In the genomic region with DNA sequence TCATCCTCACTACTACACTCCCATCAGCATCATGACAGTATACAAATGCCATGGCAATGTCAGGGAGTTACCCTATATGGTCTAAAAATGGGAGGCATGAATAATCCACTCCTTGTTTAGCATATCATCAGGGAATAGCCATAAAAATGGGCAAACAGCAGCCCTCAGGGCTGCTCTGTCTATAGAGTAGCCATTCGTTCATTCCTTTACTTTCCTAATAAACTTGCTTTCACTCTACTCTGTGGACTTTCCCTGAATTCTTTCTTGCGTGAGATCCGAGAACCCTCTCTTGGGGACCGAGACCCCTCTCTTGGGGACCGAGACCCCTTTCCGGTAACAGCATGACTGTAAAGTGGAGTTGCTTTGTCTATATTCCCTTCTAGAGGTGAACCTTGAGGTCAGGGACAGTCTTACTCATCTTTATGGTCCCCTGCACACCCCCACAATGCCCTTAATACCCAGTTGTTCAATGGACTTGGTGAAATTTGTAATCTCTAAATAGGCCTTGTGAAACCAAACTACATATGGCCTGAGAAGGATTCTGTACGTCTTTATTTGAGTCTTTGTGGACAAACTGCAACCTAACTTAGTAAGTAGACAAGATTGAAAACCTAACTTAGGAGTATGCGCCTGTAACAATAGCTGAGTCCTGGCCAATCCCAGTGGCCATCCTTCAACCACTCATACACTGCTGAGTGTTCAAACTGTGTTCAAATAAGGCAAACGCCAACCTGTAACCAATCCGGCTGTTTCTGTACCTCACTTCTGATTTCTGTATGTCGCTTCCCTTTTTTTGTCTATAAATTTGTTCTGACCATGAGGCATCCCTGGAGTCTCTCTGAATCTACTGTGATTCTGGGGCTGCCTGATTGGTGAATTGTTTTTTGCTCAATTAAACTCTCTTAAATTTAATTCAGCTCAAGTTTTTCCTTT, we compare ENCODE assay signal across 18 cellular contexts. TPM values are rescaled to one million over a fixed set of nuclear protein-coding genes. Genes with fewer than 3 reads are reported as not detected.
DNase-seq lines count a peak whose midpoint lies in the region; ATAC-seq, FAIRE-seq and TF ChIP-seq lines count a peak whose summit lies in the region.
"Had no signal": no experiment of that assay in that cellular context is flagged by ENCODE, and none has a peak within 500 bp of the region (broad histone marks: within the 10 kb centered on the region; RNA-seq: fewer than 3 reads in every experiment).

No MANE protein-coding gene starts in this region.

- H3K4me1 ChIP-seq in GM12878 (ENCODE audit: control insufficient read depth, insufficient read depth, low read length) (peaks cover 52% of the 10 kb centered on the region), left lung (no peaks in the 10 kb centered on the region), right atrium auricular region (no peaks in the 10 kb centered on the region)

- in situ Hi-C loops in GM12878 (cut with MboI) = no loop called here

- POLR2A ChIA-PET in GM12878 (lab: Charles Lee) = no interaction called here

- 1% methylated on average over 11 of the region's 11 CpGs for WGBS in GM12878 (ENCODE audit: insufficient coverage, insufficient replicate concordance, low lambda C conversion rate, missing lambda C conversion rate)

- no peak for FAIRE-seq in GM12878 (lab: Jason Lieb, UNC)

- H3K36me3 ChIP-seq in GM06990 (ENCODE audit: control insufficient read depth, insufficient read depth, low read length) = no peaks in the 10 kb centered on the region
- no peaks in the 10 kb centered on the region for H3K36me3 ChIP-seq in GM12878 (ENCODE audit: control insufficient read depth in 2 of 2, insufficient read depth in 2 of 2, low read length in 1 of 2)
- H3K36me3 ChIP-seq in left lung = no peaks in the 10 kb centered on the region
- H3K36me3 ChIP-seq in right atrium auricular region = no peaks in the 10 kb centered on the region
- H3K36me3 ChIP-seq: cardiac muscle cell, neutrophil had no signal

- peak; percentile 10; the same call in 1 of the 2 replicates for TF ChIP-seq RAD21 in GM12878 (IDR thresholded peaks at IDR 0.05; ENCODE audit: insufficient read depth, low read depth, low read length)

- no peaks in the 10 kb centered on the region for H4K20me1 ChIP-seq in GM12878 (ENCODE audit: control insufficient read depth, insufficient read depth)

- peak overlapping the region; percentile 54 for H2AFZ ChIP-seq in GM12878 (ENCODE audit: control insufficient read depth, low read depth, low read length)

- peak overlapping the region; percentile 55; the same call in 1 of the 2 replicates for H3K9ac ChIP-seq in GM12878 (ENCODE audit: control insufficient read depth, insufficient read depth, low read length)

- CTCF ChIA-PET in GM12878 (lab: Yijun Ruan, JAX) = interaction anchor here (1.0 to 1.1 kb wide), 2 partner anchors 22 to 50 kb away, joined by 3 read pairs; no protein-coding TSS in a partner anchor

- peak; percentile 81 for DNase-seq in GM06990 (ENCODE audit: extremely low read depth, insufficient read length)
- no peak for DNase-seq in GM12878 (ENCODE audit: low read depth, low spot score)
- DNase-seq in NCI-H2196 treated with DMSO at 0.1 percent for 48 hours (lab: John Stamatoyannopoulos, UW; ENCODE audit: unreplicated experiment) = no peak
- no peak for DNase-seq in left lung
- no peak for DNase-seq in right atrium auricular region (ENCODE audit: low spot score)
- DNase-seq: activated CD4-positive, alpha-beta T cell treated with anti-CD3 and anti-CD28 coated beads for 4 hours; activated naive CD8-positive, alpha-beta T cell treated with anti-CD3 and anti-CD28 coated beads for 36 hours; CD8-positive, alpha-beta T cell; NCI-H187; Right ventricle myocardium superior; T-helper 9 cell had no signal

- H3K27me3 ChIP-seq in GM06990 (replicated peaks; ENCODE audit: control insufficient read depth, insufficient read depth, low read length) (no peaks in the 10 kb centered on the region), GM12878 (replicated peaks in 1 of 2; ENCODE audit: control insufficient read depth in 2 of 2, insufficient read depth in 2 of 2, low read length in 1 of 2) (no peaks in the 10 kb centered on the region), left lung (no peaks in the 10 kb centered on the region), right atrium auricular region (no peaks in the 10 kb centered on the region)
- H3K27me3 ChIP-seq: cardiac muscle cell, neutrophil had no signal

- SMC1A ChIA-PET in GM12878 (lab: Charles Lee; ENCODE audit: uncharacterized antibody, unreplicated experiment) = no interaction called here

- intact Hi-C loops in GM12878 (cut with micrococcal nuclease; ENCODE audit: unreplicated experiment) = loop anchor here (1.0 to 5.0 kb wide), 3 partner anchors 92 to 205 kb away; a partner anchor contains a TSS
- intact Hi-C loops in left lung (cut with DNase I) = no loop called here

- peak overlapping the region; percentile 84 for H3K27ac ChIP-seq in GM12878 (ENCODE audit: control insufficient read depth, insufficient read depth)
- H3K27ac ChIP-seq in left lung = no peak overlapping the region
- no peak overlapping the region for H3K27ac ChIP-seq in right atrium auricular region
- H3K27ac ChIP-seq: cardiac muscle cell, neutrophil had no signal

- H3K4me2 ChIP-seq in GM12878 (ENCODE audit: control insufficient read depth, insufficient read depth) = no peak overlapping the region; the same call in 1 of the 2 replicates

- BruUV-seq in GM12878 (replicated peaks; lab: Mats Ljungman, UMichigan) = TSS peak; percentile 81

- H3K9me3 ChIP-seq in GM12878 (replicated peaks; ENCODE audit: control insufficient read depth, insufficient read depth, low read length) = no peaks in the 10 kb centered on the region; the same call in 1 of the 3 replicates
- no peaks in the 10 kb centered on the region for H3K9me3 ChIP-seq in left lung
- H3K9me3 ChIP-seq in right atrium auricular region = no peaks in the 10 kb centered on the region
- H3K9me3 ChIP-seq: neutrophil had no signal

- no peak for TF ChIP-seq EP300 in GM12878 (IDR thresholded peaks at IDR 0.05; ENCODE audit: borderline replicate concordance in 1 of 2, control insufficient read depth in 1 of 2, low read depth in 2 of 2, low read length in 2 of 2)

- ATAC-seq in GM21529 (IDR thresholded peaks at IDR 0.05; ENCODE audit: unreplicated experiment) (peak; percentile 58), HG03064 (IDR thresholded peaks at IDR 0.05; ENCODE audit: low read depth, unreplicated experiment) (peak; percentile 54), GM12878 (peak; percentile 85), GM18511 (IDR thresholded peaks at IDR 0.05; ENCODE audit: unreplicated experiment) (no peak), left lung (no peak)
- ATAC-seq: CD8-positive, alpha-beta T cell; sciatic nerve; stimulated activated effector memory CD8-positive, alpha-beta T cell treated with anti-CD3 and anti-CD28 coated beads, Interleukin-12 subunit alpha, Interleukin-12 subunit beta, amount 100 ng/mL, for 72 hours had no signal

- no peak overlapping the region for H3K4me3 ChIP-seq in GM06990 (replicated peaks; ENCODE audit: low read depth, low read length)
- no peak overlapping the region for H3K4me3 ChIP-seq in GM12878
- H3K4me3 ChIP-seq in left lung = no peak overlapping the region
- H3K4me3 ChIP-seq in right atrium auricular region = no peak overlapping the region
- H3K4me3 ChIP-seq: cardiac muscle cell had no signal

- TF ChIP-seq CTCF in GM06990 (IDR thresholded peaks at IDR 0.05; ENCODE audit: insufficient read depth, low read length, poor library complexity, severe bottlenecking) (no peak), GM12878 (IDR thresholded peaks at IDR 0.05 in 2 of 3, conservative IDR thresholded peaks at IDR 0.05 in 1 of 3; ENCODE audit: control insufficient read depth in 2 of 3, extremely low read depth in 1 of 3, insufficient read depth in 1 of 3, low read depth in 3 of 3, low read length in 3 of 3) (no peak), left lung (IDR thresholded peaks at IDR 0.05) (no peak), right atrium auricular region (IDR thresholded peaks at IDR 0.05) (no peak)

- TF ChIP-seq POLR2A in GM12878 (IDR thresholded peaks at IDR 0.05; ENCODE audit: low read depth, low read length) = no peak

- no peaks in the 10 kb centered on the region for H3K79me2 ChIP-seq in GM12878 (ENCODE audit: control insufficient read depth, insufficient read depth, low read length)

- RAD21 ChIA-PET in GM12878 (lab: Charles Lee; ENCODE audit: unreplicated experiment) = interaction anchor here (0.6 to 0.7 kb wide), 2 partner anchors 11 to 34 kb away, joined by 3 read pairs; no protein-coding TSS in a partner anchor

TF ChIP-seq in GM12878, 131 proteins besides CTCF, POLR2A, EP300 and RAD21 (continues in another document):
- no peak for TF ChIP-seq STAT3 (IDR thresholded peaks at IDR 0.05; ENCODE audit: low read depth, low read length)
- TF ChIP-seq SIX5 (IDR thresholded peaks at IDR 0.05; ENCODE audit: low read depth, low read length, severe bottlenecking) = no peak
- TF ChIP-seq GABPA (IDR thresholded peaks at IDR 0.05; ENCODE audit: low read depth) = 0 out of 2 replicates have a peak, but pooled peaks have one; percentile 36
- peak; percentile 92 for TF ChIP-seq MTA3 (IDR thresholded peaks at IDR 0.05; ENCODE audit: borderline replicate concordance, low read length)
- TF ChIP-seq TCF3 (IDR thresholded peaks at IDR 0.05; ENCODE audit: borderline replicate concordance, insufficient read depth, low read depth, low read length) = 0 out of 2 replicates have a peak, but pooled peaks have one; percentile 18
- TF ChIP-seq MEF2A (IDR thresholded peaks at IDR 0.05; ENCODE audit: insufficient read depth, low read depth, low read length) = peak; percentile 79
- no peak for TF ChIP-seq CHD4 (IDR thresholded peaks at IDR 0.05)

RNA-seq across cellular contexts. Expression of a gene that starts 32.3 kb away (rescaled TPM):
- 12.6 and 15.7 TPM in 2 replicates for total RNA-seq in GM12878 (2013; cell fraction: nucleolus; rRNA removed)
- total RNA-seq in GM12878 (2014; rRNA removed) (22.4 and 26.6 TPM in 2 replicates), GM12878 (2014; rRNA removed; fragmentation: Illumina TruSeq; extraction: Trizol) (23.9 and 25.2 TPM in 2 replicates), GM12878 (2021) (22.3 and 23.0 TPM in 2 replicates), left lung (10 to 100 TPM; 16.2 to 24.0 TPM), right atrium auricular region (10 to 100 TPM in 1 of 2 donors, 1 to 10 TPM in 1; 6.6 to 12.4 TPM)
- 6.2 TPM for polyA plus RNA-seq in GM12878 (2011; ENCODE audit: low read depth)
- polyA plus RNA-seq in GM12878 (2011; rRNA removed) (16.5 and 22.5 TPM in 2 replicates), GM12878 (2014; fragmentation: Illumina TruSeq; extraction: Trizol) (30.5 and 37.4 TPM in 2 replicates), GM12878 (2014; fragmentation: Nextera tagmentation; extraction: Ambion mirVana) (10 to 100 TPM in 1 of 2 experiments, 1 to 10 TPM in 1; 7.7 to 12.5 TPM), GM12878 (2014; rRNA removed) (17.2 and 19.6 TPM in 2 replicates), GM12878 (2016; fragmentation: Nextera tagmentation; extraction: Ambion mirVana) (10 to 100 TPM; 14.3 to 19.1 TPM)
- 7.5 and 9.3 TPM in 2 replicates for polyA plus RNA-seq in GM12878 (2011; cell fraction: cytosol; rRNA removed)
- polyA plus RNA-seq in GM12878 (2011; cell fraction: nucleus; rRNA removed) = 5.5 and 5.7 TPM in 2 replicates
- polyA plus RNA-seq in GM12878 (2012) = 7.6 and 15.8 TPM in 2 replicates
- 11.2 and 15.1 TPM in 2 replicates for polyA minus RNA-seq in GM12878 (2011; rRNA and poly(A)+ RNA removed)
- polyA minus RNA-seq in GM12878 (2011; cell fraction: cytosol; rRNA and poly(A)+ RNA removed) = 6.9 and 7.4 TPM in 2 replicates
- polyA minus RNA-seq in GM12878 (2011; cell fraction: nucleus; rRNA and poly(A)+ RNA removed) = 3.1 and 4.6 TPM in 2 replicates

Comparison
In these comparisons a context has a peak if more than half of its experiments do, and no peak if none do; other contexts are left out.
1. ATAC-seq: peak in GM21529 (single experiment), HG03064 (single experiment) and GM12878 (single experiment); none in GM18511 (single experiment) and left lung (single experiment).